ENCODE assay signal across 24 cellular contexts in the genomic region with DNA sequence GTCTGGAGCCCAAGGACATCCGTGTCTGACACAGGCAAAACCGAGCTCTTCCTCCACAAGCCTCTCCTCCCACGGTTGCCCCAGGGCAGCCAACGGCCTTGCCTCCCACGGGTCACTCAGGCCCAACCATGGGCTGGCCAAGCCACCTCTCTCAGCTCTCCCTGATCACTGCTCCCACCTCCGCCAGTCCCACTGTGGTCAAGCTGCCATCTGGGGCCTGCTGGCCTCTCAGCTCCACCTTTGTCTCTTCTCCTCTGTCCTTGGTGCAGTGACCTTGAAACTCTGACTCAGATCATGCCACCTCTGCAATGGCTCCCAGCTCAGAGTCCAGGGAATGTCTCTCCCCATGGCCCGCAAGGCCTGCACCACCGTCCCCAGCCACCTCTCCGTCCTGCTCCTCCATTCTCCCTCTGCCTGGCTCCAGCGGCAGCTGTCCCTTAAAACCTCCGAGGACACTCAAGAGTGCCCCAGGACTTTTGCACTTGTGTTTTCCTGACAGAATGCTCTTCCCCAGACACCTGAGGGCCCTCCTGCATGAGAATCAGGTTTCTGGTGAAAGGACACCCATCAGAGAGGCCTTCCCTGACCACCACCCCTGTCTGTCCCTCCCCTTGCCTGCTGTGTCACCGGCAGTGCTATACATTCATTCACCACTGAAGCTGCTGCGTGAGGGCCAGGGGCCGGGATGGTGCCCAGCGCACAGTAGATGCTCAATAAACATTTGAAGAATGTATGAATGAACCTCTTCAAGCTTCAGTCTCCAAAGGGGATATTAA.
"Had no signal": no experiment of that assay in that cellular context is flagged by ENCODE, and none has a peak within 500 bp of the region (broad histone marks: within the 10 kb centered on the region; RNA-seq: fewer than 3 reads in every experiment).

No MANE protein-coding gene starts in this region.

- H3K4me3 ChIP-seq: dorsolateral prefrontal cortex, neural progenitor cell, psoas muscle, smooth muscle cell, upper lobe of right lung had no signal

- H3K9me3 ChIP-seq: psoas muscle, upper lobe of right lung had no signal

- H3K4me1 Mint-ChIP-seq: activated naive CD8-positive, alpha-beta T cell treated with anti-CD3 and anti-CD28 coated beads, Interleukin-2, amount 10 ng/mL, durations not matched to agents 7 days and 5 days had no signal

- H3K36me3 Mint-ChIP-seq: activated naive CD8-positive, alpha-beta T cell treated with anti-CD3 and anti-CD28 coated beads, Interleukin-2, amount 10 ng/mL, durations not matched to agents 7 days and 5 days; neural progenitor cell had no signal

- H3K4me1 ChIP-seq: neural progenitor cell had no signal

- H3K9ac ChIP-seq: neural progenitor cell had no signal

- DNase-seq: activated CD4-positive, alpha-beta T cell treated with anti-CD3 and anti-CD28 coated beads for 4 hours; activated CD8-positive, alpha-beta memory T cell treated with anti-CD3 and anti-CD28 coated beads, Interleukin-2, amount 50 U/mL, for 4 hours; activated effector memory CD4-positive, alpha-beta T cell treated with anti-CD3 and anti-CD28 coated beads, Interleukin-2, amount 50 U/mL, for 16 hours; activated naive CD8-positive, alpha-beta T cell treated with anti-CD3 and anti-CD28 coated beads, Interleukin-2, amount 10 ng/mL, durations not matched to agents 7 days and 5 days; activated T-cell treated with anti-CD3 and anti-CD28 coated beads, Interleukin-2, amount 50 U/mL, for 4 hours; anterior cingulate cortex; brain microvascular endothelial cell; central memory CD4-positive, alpha-beta T cell; erythroblast; head of caudate nucleus; left ventricle myocardium superior; psoas muscle; stimulated activated CD4-positive, alpha-beta T cell treated with anti-CD3 and anti-CD28 coated beads, Interleukin-4, amount 100 ng/mL, for 1 hour; stimulated activated naive CD8-positive, alpha-beta T cell treated with anti-CD3 and anti-CD28 coated beads, Interleukin-15, amount 100 ng/mL, for 72 hours; T-helper 2 cell; upper lobe of right lung had no signal

- H3K4me2 ChIP-seq: neural progenitor cell, smooth muscle cell had no signal

- H3K4me3 Mint-ChIP-seq: activated naive CD8-positive, alpha-beta T cell treated with anti-CD3 and anti-CD28 coated beads, Interleukin-2, amount 10 ng/mL, durations not matched to agents 7 days and 5 days; activated T-cell treated with anti-CD3 and anti-CD28 coated beads, Interleukin-2, amount 50 U/mL, for 4 hours; memory B cell; neural progenitor cell; stimulated activated naive CD8-positive, alpha-beta T cell treated with anti-CD3 and anti-CD28 coated beads, Interleukin-15, amount 100 ng/mL, for 72 hours had no signal

- H3K27ac Mint-ChIP-seq: activated naive CD8-positive, alpha-beta T cell treated with anti-CD3 and anti-CD28 coated beads, Interleukin-2, amount 10 ng/mL, durations not matched to agents 7 days and 5 days; memory B cell; neural progenitor cell had no signal

- H3K27ac ChIP-seq: brain microvascular endothelial cell, neural progenitor cell, psoas muscle, upper lobe of right lung had no signal

- H3K9me3 Mint-ChIP-seq: activated naive CD8-positive, alpha-beta T cell treated with anti-CD3 and anti-CD28 coated beads, Interleukin-2, amount 10 ng/mL, durations not matched to agents 7 days and 5 days; activated T-cell treated with anti-CD3 and anti-CD28 coated beads, Interleukin-2, amount 50 U/mL, for 4 hours; memory B cell; neural progenitor cell; stimulated activated naive CD8-positive, alpha-beta T cell treated with anti-CD3 and anti-CD28 coated beads, Interleukin-15, amount 100 ng/mL, for 72 hours had no signal

- FAIRE-seq: colon, endometrium, frontal cortex had no signal

- H3K27me3 Mint-ChIP-seq: activated naive CD8-positive, alpha-beta T cell treated with anti-CD3 and anti-CD28 coated beads, Interleukin-2, amount 10 ng/mL, durations not matched to agents 7 days and 5 days; memory B cell; stimulated activated naive CD8-positive, alpha-beta T cell treated with anti-CD3 and anti-CD28 coated beads, Interleukin-15, amount 100 ng/mL, for 72 hours had no signal

- H2AFZ ChIP-seq: neural progenitor cell had no signal

- ATAC-seq: activated T-cell treated with anti-CD3 and anti-CD28 coated beads, Interleukin-2, amount 50 U/mL, for 4 hours; left ventricle myocardium superior; psoas muscle; right cardiac atrium; stimulated activated naive CD8-positive, alpha-beta T cell treated with anti-CD3 and anti-CD28 coated beads, Interleukin-15, amount 100 ng/mL, for 72 hours; upper lobe of right lung had no signal

- H3K36me3 ChIP-seq: brain microvascular endothelial cell, neural progenitor cell, upper lobe of right lung had no signal

- H3K27me3 ChIP-seq: brain microvascular endothelial cell, dorsolateral prefrontal cortex, neural progenitor cell, upper lobe of right lung had no signal
